Comparison of ENCODE assay signal across 27 cellular contexts in genomic region chrX:48035891-48036290, GRCh38. TPM values are rescaled to one million over a fixed set of nuclear protein-coding genes. Genes with fewer than 3 reads are reported as not detected.
DNase-seq lines count a peak whose midpoint lies in the region; ATAC-seq and TF ChIP-seq lines count a peak whose summit lies in the region.
"Had no signal": no experiment of that assay in that cellular context is flagged by ENCODE, and none has a peak within 500 bp of the region (broad histone marks: within the 10 kb centered on the region; RNA-seq: fewer than 3 reads in every experiment).

No MANE protein-coding gene starts in this region.

- DNase-seq in amniotic epithelial cell (ENCODE audit: low read depth) (peak; percentile 32), endothelial cell (ENCODE audit: low spot score) (no peak), progenitor cell of endocrine pancreas (ENCODE audit: low spot score, unreplicated experiment) (no peak), COLO829 (ENCODE audit: low spot score) (no peak)
- no peak for DNase-seq in central memory CD4-positive, alpha-beta T cell
- DNase-seq: C1 segment of cervical spinal cord; CD4-positive, alpha-beta memory T cell; DMS 273 treated with DMSO at 0.1 percent for 48 hours; DMS79 treated with DMSO at 0.1 percent for 48 hours; Karpas-422; NCI-H1092; NCI-H1417 treated with DMSO at 0.1 percent for 48 hours; NCI-H187; NCI-H2081 treated with DMSO at 0.1 percent for 48 hours; NCI-H2171; NCI-H226; NCI-H510A; NCI-H69; SHP77 had no signal

- H3K4me1 Mint-ChIP-seq in endothelial cell (ENCODE audit: unreplicated experiment) (peaks cover 9% of the 10 kb centered on the region), progenitor cell of endocrine pancreas (ENCODE audit: low read depth) (peaks cover 10% of the 10 kb centered on the region)
- H3K4me1 Mint-ChIP-seq: CD4-positive, alpha-beta memory T cell had no signal

- WGBS in mesodermal cell (ENCODE audit: insufficient coverage in 2 of 2), 2 experiments = 85% methylated on average over 3 of the region's 4 CpGs; no CpG with 5 or more reads in 1 of the 2 experiments
- WGBS in gastroesophageal sphincter (ENCODE audit: low coverage in 1 of 2), 2 donors = 54 to 69% methylated on average over 4 of the region's 4 CpGs

- no peak for TF ChIP-seq CTCF in endothelial cell (IDR thresholded peaks at IDR 0.05; ENCODE audit: unreplicated experiment)
- TF ChIP-seq CTCF in progenitor cell of endocrine pancreas (IDR thresholded peaks at IDR 0.05; ENCODE audit: unreplicated experiment) = no peak
- no peak for TF ChIP-seq CTCF in gastroesophageal sphincter (IDR thresholded peaks at IDR 0.05)

- ATAC-seq in gastroesophageal sphincter = no peak
- ATAC-seq: Panc1 had no signal

- H3K27me3 Mint-ChIP-seq in endothelial cell (ENCODE audit: unreplicated experiment) = peaks cover 2% of the 10 kb centered on the region
- no peaks in the 10 kb centered on the region for H3K27me3 Mint-ChIP-seq in progenitor cell of endocrine pancreas
- H3K27me3 Mint-ChIP-seq: CD4-positive, alpha-beta memory T cell had no signal

- H3K27ac ChIP-seq in mesodermal cell (ENCODE audit: low read depth, low read length, severe bottlenecking) (peak overlapping the region; percentile 57), gastroesophageal sphincter (no peak overlapping the region)
- H3K27ac ChIP-seq: RWPE1 had no signal

- H3K4me3 ChIP-seq in mesodermal cell (ENCODE audit: extremely low read depth, insufficient read depth, low read length, poor library complexity, severe bottlenecking) (no peak overlapping the region), gastroesophageal sphincter (no peak overlapping the region)

- H3K4me3 Mint-ChIP-seq in endothelial cell (ENCODE audit: unreplicated experiment) (peak overlapping the region; percentile 2), progenitor cell of endocrine pancreas (ENCODE audit: low read depth) (no peak overlapping the region)
- H3K4me3 Mint-ChIP-seq: CD4-positive, alpha-beta memory T cell had no signal

- no peak for TF ChIP-seq EP300 in gastroesophageal sphincter (IDR thresholded peaks at IDR 0.05)

- no peaks in the 10 kb centered on the region for H3K27me3 ChIP-seq in gastroesophageal sphincter

- H3K9me3 Mint-ChIP-seq in endothelial cell (ENCODE audit: unreplicated experiment) (no peaks in the 10 kb centered on the region), progenitor cell of endocrine pancreas (ENCODE audit: low read depth) (peaks cover 25% of the 10 kb centered on the region)

- H3K4me1 ChIP-seq in mesodermal cell (ENCODE audit: control insufficient read depth, insufficient read depth, low read length, poor library complexity, severe bottlenecking) = no peaks in the 10 kb centered on the region
- no peaks in the 10 kb centered on the region for H3K4me1 ChIP-seq in gastroesophageal sphincter

- no peak for TF ChIP-seq POLR2A in gastroesophageal sphincter (IDR thresholded peaks at IDR 0.05)

- H3K36me3 ChIP-seq in mesodermal cell (ENCODE audit: control insufficient read depth, insufficient read depth, low read length) (no peaks in the 10 kb centered on the region), gastroesophageal sphincter (no peaks in the 10 kb centered on the region)

- no peaks in the 10 kb centered on the region for H3K36me3 Mint-ChIP-seq in endothelial cell (ENCODE audit: low read depth, unreplicated experiment)
- H3K36me3 Mint-ChIP-seq in progenitor cell of endocrine pancreas (ENCODE audit: insufficient read depth) = peaks cover 8% of the 10 kb centered on the region
- H3K36me3 Mint-ChIP-seq: CD4-positive, alpha-beta memory T cell had no signal

- H3K27ac Mint-ChIP-seq in endothelial cell (ENCODE audit: unreplicated experiment) (peak overlapping the region; percentile 27), progenitor cell of endocrine pancreas (peak overlapping the region; percentile 35)
- H3K27ac Mint-ChIP-seq: CD4-positive, alpha-beta memory T cell had no signal

- H3K9me3 ChIP-seq in mesodermal cell (ENCODE audit: control insufficient read depth, low read length) (no peaks in the 10 kb centered on the region), gastroesophageal sphincter (no peaks in the 10 kb centered on the region)

RNA-seq across cellular contexts. Expression of gene SPACA5, which starts 29.1 kb away (rescaled TPM):
- total RNA-seq in endothelial cell (ENCODE audit: unreplicated experiment) (not detected), progenitor cell of endocrine pancreas (not detected in 2 replicates), gastroesophageal sphincter (not detected)
- not detected for polyA plus RNA-seq in mesodermal cell (2013, experiment 1 of 2)
- polyA plus RNA-seq in mesodermal cell (2013, experiment 2 of 2) = not detected
- total RNA-seq: A673; CD4-positive, alpha-beta memory T cell; HT-29; OCI-LY7; SK-MEL-5 had no signal
- polyA plus RNA-seq: CD4-positive, alpha-beta memory T cell had no signal

RNA-seq across cellular contexts. Expression of gene ZNF182, which starts 32.1 kb away (rescaled TPM):
- total RNA-seq in endothelial cell (ENCODE audit: unreplicated experiment) = 7.0 TPM
- 6.7 TPM for polyA plus RNA-seq in mesodermal cell (2013, experiment 1 of 2)
- polyA plus RNA-seq in mesodermal cell (2013, experiment 2 of 2) = 7.3 TPM
- 11.0 TPM in 2 replicates for total RNA-seq in progenitor cell of endocrine pancreas
- total RNA-seq in gastroesophageal sphincter = 1 to 10 TPM; 2.8 to 5.8 (median 3.8) TPM

RNA-seq across cellular contexts. Expression of gene ZNF630, which starts 35.5 kb away (rescaled TPM):
- total RNA-seq in endothelial cell (ENCODE audit: unreplicated experiment) = 1.7 TPM
- 1.7 TPM for polyA plus RNA-seq in mesodermal cell (2013, experiment 1 of 2)
- 2.4 TPM for polyA plus RNA-seq in mesodermal cell (2013, experiment 2 of 2)
- total RNA-seq in progenitor cell of endocrine pancreas = 2.7 and 3.0 TPM in 2 replicates
- total RNA-seq in gastroesophageal sphincter = 1 to 10 TPM; 2.8 to 7.8 (median 3.8) TPM
- total RNA-seq: SK-MEL-5 had no signal
